In the genomic region with DNA sequence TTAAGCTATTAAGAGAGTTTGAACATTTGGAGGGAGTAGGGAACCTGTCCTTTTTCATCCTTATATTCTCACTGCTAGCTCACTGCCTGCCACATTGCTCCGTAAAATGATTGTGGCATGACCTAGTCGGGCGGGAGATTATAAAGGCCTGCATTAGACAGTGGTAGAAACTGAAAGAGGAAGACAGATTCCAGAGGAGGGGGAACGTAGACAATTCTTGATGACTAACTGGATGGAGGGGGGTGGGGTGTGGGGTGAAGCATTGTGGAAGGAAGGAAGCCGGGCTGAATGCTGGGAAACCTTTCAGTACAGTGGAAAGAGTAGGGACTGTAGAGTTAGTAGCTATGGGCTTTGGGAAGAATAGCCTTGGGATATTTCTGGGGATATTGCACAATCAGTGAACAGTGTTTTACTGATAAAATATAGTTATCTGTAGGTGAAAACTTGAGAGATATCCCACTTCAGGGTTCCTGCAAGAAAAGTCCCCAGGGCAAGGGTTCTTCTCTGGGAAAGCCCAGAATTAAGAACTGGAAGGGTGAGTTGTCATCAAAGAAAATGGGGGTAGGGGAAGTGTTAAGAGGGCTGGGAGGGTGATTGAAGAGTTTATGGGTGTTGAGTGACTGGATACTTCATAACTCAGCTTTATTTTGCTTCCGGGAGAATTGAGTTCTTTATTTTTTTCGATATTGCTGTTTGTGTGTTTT, we compare ENCODE assay signal across 8 cellular contexts. TPM values are rescaled to one million over a fixed set of nuclear protein-coding genes. Genes with fewer than 3 reads are reported as not detected.
DNase-seq lines count a peak whose midpoint lies in the region; ATAC-seq, FAIRE-seq and TF ChIP-seq lines count a peak whose summit lies in the region.

No MANE protein-coding gene starts in this region.

- no peak for TF ChIP-seq CTCF in Panc1 (IDR thresholded peaks at IDR 0.05)
- no peak for TF ChIP-seq CTCF in osteocyte (IDR thresholded peaks at IDR 0.05)

- TF ChIP-seq POLR2A in GM12891 (IDR thresholded peaks at IDR 0.05; ENCODE audit: low read depth, low read length) = peak; percentile 70

- H3K4me3 Mint-ChIP-seq in activated naive CD4-positive, alpha-beta T cell treated with anti-CD3 and anti-CD28 coated beads, Interleukin-2, amount 10 ng/mL, durations not matched to agents 7 days and 5 days = peak overlapping the region; percentile 92
- H3K4me3 Mint-ChIP-seq in osteocyte (ENCODE audit: unreplicated experiment) = peak overlapping the region; percentile 90

- POLR2A ChIA-PET in Panc1 (lab: Charles Lee) = no interaction called here

- CTCF ChIA-PET in Panc1 (lab: Charles Lee) = interaction anchor here (0.7 kb wide), 1 partner anchor 13 kb away, joined by 10 read pairs; no protein-coding TSS in a partner anchor
- CTCF ChIA-PET in activated naive CD4-positive, alpha-beta T cell treated with anti-CD3 and anti-CD28 coated beads, Interleukin-2, amount 10 ng/mL, durations not matched to agents 7 days and 5 days (lab: Charles Lee) = interaction anchor here (0.5 to 3.0 kb wide), 6 partner anchors 8 to 62 kb away, joined by 3 to 17 read pairs (median 4); no protein-coding TSS in a partner anchor

- H3K4me3 ChIP-seq in Panc1 (ENCODE audit: low read depth in 2 of 2, low read length in 2 of 2) = peak overlapping the region; percentile 95 to 97
- H3K4me3 ChIP-seq in aorta (ENCODE audit: low read length in 2 of 2) = peak overlapping the region; percentile 24 to 31

- BruUV-seq in Panc1 (replicated peaks; lab: Mats Ljungman, UMichigan) = no TSS peak

- H3K36me3 ChIP-seq in Panc1 (ENCODE audit: control insufficient read depth, insufficient read depth, low read length) = peaks cover 4% of the 10 kb centered on the region; the same call in 1 of the 2 replicates
- no peaks in the 10 kb centered on the region for H3K36me3 ChIP-seq in aorta (ENCODE audit: control insufficient read depth in 1 of 2, insufficient read depth in 2 of 2, low read length in 1 of 2)

- H3K9me3 ChIP-seq in Panc1 (ENCODE audit: control insufficient read depth, insufficient read depth, low read depth, low read length) (no peaks in the 10 kb centered on the region), aorta (ENCODE audit: control insufficient read depth, low read length) (no peaks in the 10 kb centered on the region)

- H3K27ac Mint-ChIP-seq in activated naive CD4-positive, alpha-beta T cell treated with anti-CD3 and anti-CD28 coated beads, Interleukin-2, amount 10 ng/mL, durations not matched to agents 7 days and 5 days = peak overlapping the region; percentile 97
- H3K27ac Mint-ChIP-seq in osteocyte (ENCODE audit: unreplicated experiment) = peak overlapping the region; percentile 97

- peak; percentile 66 for FAIRE-seq in GM12891 (lab: Jason Lieb, UNC)

- H3K9me3 Mint-ChIP-seq in activated naive CD4-positive, alpha-beta T cell treated with anti-CD3 and anti-CD28 coated beads, Interleukin-2, amount 10 ng/mL, durations not matched to agents 7 days and 5 days = no peaks in the 10 kb centered on the region
- no peaks in the 10 kb centered on the region for H3K9me3 Mint-ChIP-seq in osteocyte (ENCODE audit: unreplicated experiment)

- peaks cover 59% of the 10 kb centered on the region for H3K4me1 Mint-ChIP-seq in activated naive CD4-positive, alpha-beta T cell treated with anti-CD3 and anti-CD28 coated beads, Interleukin-2, amount 10 ng/mL, durations not matched to agents 7 days and 5 days
- peaks cover 52% of the 10 kb centered on the region for H3K4me1 Mint-ChIP-seq in osteocyte (ENCODE audit: unreplicated experiment)

- H3K36me3 Mint-ChIP-seq in activated naive CD4-positive, alpha-beta T cell treated with anti-CD3 and anti-CD28 coated beads, Interleukin-2, amount 10 ng/mL, durations not matched to agents 7 days and 5 days = peaks cover 32% of the 10 kb centered on the region
- peaks cover 4% of the 10 kb centered on the region for H3K36me3 Mint-ChIP-seq in osteocyte (ENCODE audit: unreplicated experiment)

- H3K27me3 ChIP-seq in Panc1 (ENCODE audit: control insufficient read depth, insufficient read depth, low read length) (no peaks in the 10 kb centered on the region), aorta (ENCODE audit: control insufficient read depth in 1 of 2, insufficient read depth in 2 of 2, low read length in 1 of 2) (no peaks in the 10 kb centered on the region)

- peaks cover 24% of the 10 kb centered on the region for H3K4me1 ChIP-seq in Panc1 (ENCODE audit: control insufficient read depth, insufficient read depth, low read length)
- peaks cover 3 to 5% of the 10 kb centered on the region in 2 donors for H3K4me1 ChIP-seq in aorta (ENCODE audit: control insufficient read depth in 1 of 2, insufficient read depth in 2 of 2, low read length in 2 of 2)

- H3K27ac ChIP-seq in Panc1 (ENCODE audit: low read length) (peak overlapping the region; percentile 80), aorta (ENCODE audit: low read depth in 1 of 2, low read length in 2 of 2) (peak overlapping the region; percentile 76 to 87)

- no peaks in the 10 kb centered on the region for H3K27me3 Mint-ChIP-seq in activated naive CD4-positive, alpha-beta T cell treated with anti-CD3 and anti-CD28 coated beads, Interleukin-2, amount 10 ng/mL, durations not matched to agents 7 days and 5 days
- no peaks in the 10 kb centered on the region for H3K27me3 Mint-ChIP-seq in osteocyte (ENCODE audit: unreplicated experiment)

- ATAC-seq in Panc1 (peak; percentile 42), aorta (ENCODE audit: low FRiP score) (peak; percentile 77), HG03097 (IDR thresholded peaks at IDR 0.05; ENCODE audit: low FRiP score, unreplicated experiment) (no peak), HG02973 (IDR thresholded peaks at IDR 0.05; ENCODE audit: unreplicated experiment) (no peak)

- no peak for DNase-seq in GM12891 (ENCODE audit: insufficient read length, low spot score)
- DNase-seq in Panc1 (ENCODE audit: low read depth, low spot score) = no peak
- DNase-seq in activated naive CD4-positive, alpha-beta T cell treated with anti-CD3 and anti-CD28 coated beads, Interleukin-2, amount 10 ng/mL, durations not matched to agents 7 days and 5 days = peak; percentile 76
- peak; percentile 90 for DNase-seq in glomerular visceral epithelial cell (ENCODE audit: extremely low spot score)
- no peak for DNase-seq in osteocyte (ENCODE audit: extremely low spot score, unreplicated experiment)
- DNase-seq in aorta = peak; percentile 82 to 89

- in situ Hi-C loops in Panc1 (cut with HindIII; ENCODE audit: low pct_unique_long_range_greater_than_20kb, low sequenced_read_pairs) = no loop called here

- intact Hi-C loops in Panc1 (cut with micrococcal nuclease; ENCODE audit: unreplicated experiment) (no loop called here), aorta (cut with DNase I) (loop anchor here (1.0 to 10.0 kb wide), 3 partner anchors 45 to 60 kb away; no protein-coding TSS in a partner anchor)

- 19 to 20% methylated on average over 7 of the region's 7 CpGs for WGBS in aorta, 2 donors

TF ChIP-seq in GM12891, 5 proteins besides CTCF, POLR2A, EP300 and RAD21:
- TF ChIP-seq POU2F2 (IDR thresholded peaks at IDR 0.05; ENCODE audit: low read depth, low read length) (no peak), SPI1 (IDR thresholded peaks at IDR 0.05; ENCODE audit: low read depth, low read length) (peak; percentile 80), TAF1 (IDR thresholded peaks at IDR 0.05; ENCODE audit: low read depth, low read length) (no peak)

RNA-seq across cellular contexts. Expression of a gene that starts 2.1 kb away (rescaled TPM):
- 40.8 TPM for polyA plus RNA-seq in GM12891 (2012; ENCODE audit: low read depth, missing spikeins)
- total RNA-seq in Panc1 (2021; ENCODE audit: unreplicated experiment) (59.3 TPM), osteocyte (104 TPM in 2 replicates), aorta (100 to 1,000 TPM in 1 of 2 donors, 10 to 100 TPM in 1; 93.7 to 119 TPM)
- polyA plus RNA-seq in Panc1 (2012; ENCODE audit: insufficient read length) = 47.7 TPM
- polyA plus RNA-seq in aorta = 100 to 1,000 TPM in 1 of 2 donors, 10 to 100 TPM in 1; 23.5 to 100 TPM

RNA-seq across cellular contexts. Expression of a gene that starts 13.9 kb away (rescaled TPM):
- polyA plus RNA-seq in GM12891 (2012; ENCODE audit: low read depth, missing spikeins) = 12.0 TPM
- total RNA-seq in Panc1 (2021; ENCODE audit: unreplicated experiment) = 14.5 TPM
- 16.9 TPM for polyA plus RNA-seq in Panc1 (2012; ENCODE audit: insufficient read length)
- 44.7 and 46.3 TPM in 2 replicates for total RNA-seq in osteocyte
- total RNA-seq in aorta = 10 to 100 TPM; 19.1 to 29.9 TPM
- polyA plus RNA-seq in aorta = 10 to 100 TPM in 1 of 2 donors, 1 to 10 TPM in 1; 5.3 to 21.7 TPM

Comparison
In these comparisons a context has a peak if more than half of its experiments do, and no peak if none do; other contexts are left out.
1. DNase-seq: peak in activated naive CD4-positive, alpha-beta T cell treated with anti-CD3 and anti-CD28 coated beads, Interleukin-2, amount 10 ng/mL, durations not matched to agents 7 days and 5 days (single experiment), glomerular visceral epithelial cell (single experiment) and aorta (2 of 2); none in GM12891 (single experiment), Panc1 (single experiment) and osteocyte (single experiment).
2. ATAC-seq: peak in Panc1 (single experiment) and aorta (single experiment); none in HG03097 (single experiment) and HG02973 (single experiment).